Comparison of ENCODE assay signal across 19 cellular contexts in genomic region chr11:71388637-71389235, GRCh38. TPM values are rescaled to one million over a fixed set of nuclear protein-coding genes. Genes with fewer than 3 reads are reported as not detected.
A peak's percentile ranks its signal among the peaks of the same experiment; 100 is the strongest.
DNase-seq lines count a peak whose midpoint lies in the region; ATAC-seq lines count a peak whose summit lies in the region.
"Had no signal": no experiment of that assay in that cellular context is flagged by ENCODE, and none has a peak within 500 bp of the region (broad histone marks: within the 10 kb centered on the region; RNA-seq: fewer than 3 reads in every experiment).

No MANE protein-coding gene starts in this region.

- intact Hi-C loops in left cardiac atrium (cut with DNase I) = no loop called here

- H3K4me3 Mint-ChIP-seq in stimulated activated naive CD8-positive, alpha-beta T cell treated with anti-CD3 and anti-CD28 coated beads, Interleukin-15, amount 100 ng/mL, for 72 hours = no peak overlapping the region
- no peak overlapping the region for H3K4me3 Mint-ChIP-seq in activated naive CD8-positive, alpha-beta T cell treated with anti-CD3 and anti-CD28 coated beads, Interleukin-2, amount 50 U/mL, for 24 hours
- H3K4me3 Mint-ChIP-seq: CD4-positive, CD25-positive, alpha-beta regulatory T cell had no signal

- DNase-seq in stimulated activated naive CD8-positive, alpha-beta T cell treated with anti-CD3 and anti-CD28 coated beads, Interleukin-15, amount 100 ng/mL, for 72 hours = peak in 1 of 2 donors; percentile 44
- DNase-seq in stimulated activated naive CD8-positive, alpha-beta T cell treated with anti-CD3 and anti-CD28 coated beads, Interleukin-15, Interleukin-2, amounts not matched to agents 100 U/mL and 50 U/mL, for 24 hours = no peak
- DNase-seq in RPMI8226 (peak; percentile 73), left cardiac atrium (no peak), T-helper 9 cell (no peak)
- DNase-seq in activated naive CD8-positive, alpha-beta T cell treated with anti-CD3 and anti-CD28 coated beads, Interleukin-2, amount 50 U/mL, for 24 hours = no peak
- DNase-seq: COR-L47; DMS79 treated with DMSO at 0.1 percent for 48 hours; NCI-H1105; NCI-H146; NCI-H2029 treated with DMSO at 0.1 percent for 48 hours; NCI-H226; NCI-H524; NCI-H774; NK-92 treated with Interleukin-12 subunit alpha and Interleukin-12 subunit beta, amount 100 ng/mL, for 24 hours had no signal

- no peak overlapping the region for H3K27ac Mint-ChIP-seq in stimulated activated naive CD8-positive, alpha-beta T cell treated with anti-CD3 and anti-CD28 coated beads, Interleukin-15, amount 100 ng/mL, for 72 hours
- H3K27ac Mint-ChIP-seq in activated naive CD8-positive, alpha-beta T cell treated with anti-CD3 and anti-CD28 coated beads, Interleukin-2, amount 50 U/mL, for 24 hours = no peak overlapping the region
- H3K27ac Mint-ChIP-seq: CD4-positive, CD25-positive, alpha-beta regulatory T cell had no signal

- no peaks in the 10 kb centered on the region for H3K4me1 Mint-ChIP-seq in stimulated activated naive CD8-positive, alpha-beta T cell treated with anti-CD3 and anti-CD28 coated beads, Interleukin-15, amount 100 ng/mL, for 72 hours
- no peaks in the 10 kb centered on the region for H3K4me1 Mint-ChIP-seq in activated naive CD8-positive, alpha-beta T cell treated with anti-CD3 and anti-CD28 coated beads, Interleukin-2, amount 50 U/mL, for 24 hours

- peak; percentile 66 for ATAC-seq in stimulated activated naive CD8-positive, alpha-beta T cell treated with anti-CD3 and anti-CD28 coated beads, Interleukin-15, amount 100 ng/mL, for 72 hours
- ATAC-seq in stimulated activated naive CD8-positive, alpha-beta T cell treated with anti-CD3 and anti-CD28 coated beads, Interleukin-15, Interleukin-2, amounts not matched to agents 100 U/mL and 50 U/mL, for 24 hours = no peak
- peak; percentile 33 for ATAC-seq in activated naive CD8-positive, alpha-beta T cell treated with anti-CD3 and anti-CD28 coated beads, Interleukin-2, amount 50 U/mL, for 24 hours
- ATAC-seq in GM18517 (IDR thresholded peaks at IDR 0.05; ENCODE audit: unreplicated experiment) (no peak), left cardiac atrium (no peak)
- ATAC-seq: Panc1 had no signal

- peaks cover 9 to 18% of the 10 kb centered on the region in 2 donors for H3K9me3 Mint-ChIP-seq in stimulated activated naive CD8-positive, alpha-beta T cell treated with anti-CD3 and anti-CD28 coated beads, Interleukin-15, amount 100 ng/mL, for 72 hours
- H3K9me3 Mint-ChIP-seq in activated naive CD8-positive, alpha-beta T cell treated with anti-CD3 and anti-CD28 coated beads, Interleukin-2, amount 50 U/mL, for 24 hours = no peaks in the 10 kb centered on the region

- peaks cover 20% of the 10 kb centered on the region for H3K27me3 Mint-ChIP-seq in stimulated activated naive CD8-positive, alpha-beta T cell treated with anti-CD3 and anti-CD28 coated beads, Interleukin-15, amount 100 ng/mL, for 72 hours
- peaks cover 11% of the 10 kb centered on the region for H3K27me3 Mint-ChIP-seq in activated naive CD8-positive, alpha-beta T cell treated with anti-CD3 and anti-CD28 coated beads, Interleukin-2, amount 50 U/mL, for 24 hours
- H3K27me3 Mint-ChIP-seq: CD4-positive, CD25-positive, alpha-beta regulatory T cell had no signal

- H3K36me3 Mint-ChIP-seq in activated naive CD8-positive, alpha-beta T cell treated with anti-CD3 and anti-CD28 coated beads, Interleukin-2, amount 50 U/mL, for 24 hours (ENCODE audit: low read depth) = no peaks in the 10 kb centered on the region
- H3K36me3 Mint-ChIP-seq: CD4-positive, CD25-positive, alpha-beta regulatory T cell; IgD-negative memory B cell had no signal

RNA-seq across cellular contexts. Expression of gene DHCR7, which starts 59.5 kb away (rescaled TPM):
- total RNA-seq in left cardiac atrium = 10 to 100 TPM; 53.8 to 63.3 TPM

Comparison
In these comparisons a context has a peak if more than half of its experiments do, and no peak if none do; other contexts are left out.
1. ATAC-seq: peak in stimulated activated naive CD8-positive, alpha-beta T cell treated with anti-CD3 and anti-CD28 coated beads, Interleukin-15, amount 100 ng/mL, for 72 hours (single experiment) and activated naive CD8-positive, alpha-beta T cell treated with anti-CD3 and anti-CD28 coated beads, Interleukin-2, amount 50 U/mL, for 24 hours (single experiment); none in stimulated activated naive CD8-positive, alpha-beta T cell treated with anti-CD3 and anti-CD28 coated beads, Interleukin-15, Interleukin-2, amounts not matched to agents 100 U/mL and 50 U/mL, for 24 hours (single experiment), GM18517 (single experiment) and left cardiac atrium (0 of 2).